ENCODE assay signal across 14 cellular contexts in genomic region chr13:95251641-95252040, GRCh38. TPM values are rescaled to one million over a fixed set of nuclear protein-coding genes. Genes with fewer than 3 reads are reported as not detected.
A peak's percentile ranks its signal among the peaks of the same experiment; 100 is the strongest.
DNase-seq lines count a peak whose midpoint lies in the region; ATAC-seq and TF ChIP-seq lines count a peak whose summit lies in the region.
"Had no signal": no experiment of that assay in that cellular context is flagged by ENCODE, and none has a peak within 500 bp of the region (broad histone marks: within the 10 kb centered on the region; RNA-seq: fewer than 3 reads in every experiment).

No MANE protein-coding gene starts in this region.

- WGBS in heart left ventricle, 4 donors: 87 to 97% (median 92%) methylated on average over 5 of the region's 5 CpGs

- peak; percentile 17 for DNase-seq in astrocyte of the hippocampus (ENCODE audit: low read depth, low spot score)
- DNase-seq in heart left ventricle: no peak
- no peak for DNase-seq in Right ventricle myocardium superior
- no peak for DNase-seq in NK-92 treated with Interleukin-12 subunit alpha and Interleukin-12 subunit beta, amount 100 ng/mL, for 24 hours (lab: John Stamatoyannopoulos, UW)
- no peak for DNase-seq in GM13976 (ENCODE audit: low spot score)
- DNase-seq: ACHN; activated naive CD4-positive, alpha-beta T cell treated with anti-CD3 and anti-CD28 coated beads for 36 hours; GM23248; NCI-H1417; NCI-H446 treated with DMSO at 0.1 percent for 48 hours had no signal

- peaks cover 0 to 5% (median 0%) of the 10 kb centered on the region in 9 donors for H3K36me3 ChIP-seq in heart left ventricle

- TF ChIP-seq CTCF in heart left ventricle (IDR thresholded peaks at IDR 0.05) (no peak), GM13976 (IDR thresholded peaks at IDR 0.05; ENCODE audit: borderline replicate concordance, control extremely low read depth, extremely low read depth, insufficient read depth, missing control alignments) (no peak)

- TF ChIP-seq POLR2A in heart left ventricle (IDR thresholded peaks at IDR 0.05): no peak

- intact Hi-C loops in heart left ventricle (cut with DNase I) (no loop called here), Right ventricle myocardium superior (cut with DNase I) (no loop called here)

- H3K9me3 ChIP-seq in heart left ventricle: no peaks in the 10 kb centered on the region

- in situ Hi-C loops in GM13976 (cut with MboI; ENCODE audit: low sequenced_read_pairs, unreplicated experiment): no loop called here

- H3K27ac ChIP-seq in heart left ventricle: no peak overlapping the region
- H3K27ac ChIP-seq: GM23248, skin epidermis had no signal

- H3K4me1 ChIP-seq in heart left ventricle: no peaks in the 10 kb centered on the region

- no peaks in the 10 kb centered on the region for H3K27me3 ChIP-seq in heart left ventricle

- H3K4me3 ChIP-seq in heart left ventricle: no peak overlapping the region
- H3K4me3 ChIP-seq: GM23248, skin epidermis had no signal

- peak; percentile 53 for ATAC-seq in GM18502 (IDR thresholded peaks at IDR 0.05; ENCODE audit: poor library complexity, unreplicated experiment)
- ATAC-seq in GM21390 (IDR thresholded peaks at IDR 0.05; ENCODE audit: unreplicated experiment): peak; percentile 42
- peak; percentile 38 for ATAC-seq in HG03095 (IDR thresholded peaks at IDR 0.05; ENCODE audit: unreplicated experiment)
- ATAC-seq in heart left ventricle: no peak
- no peak for ATAC-seq in Right ventricle myocardium superior (ENCODE audit: poor library complexity)

RNA-seq across cellular contexts. Expression of gene ABCC4, which starts 49.6 kb away (rescaled TPM):
- 1 to 10 TPM; 2.5 to 9.0 (median 5.5) TPM for total RNA-seq in heart left ventricle
- 1 to 10 TPM in 1 of 2 donors, under 1 TPM in 1; 0.69 to 2.3 TPM for polyA plus RNA-seq in heart left ventricle
- 2.5 TPM for total RNA-seq in Right ventricle myocardium superior

Comparison
In these comparisons a context has a peak if more than half of its experiments do, and no peak if none do; other contexts are left out.
1. ATAC-seq: peak in GM18502 (single experiment), GM21390 (single experiment) and HG03095 (single experiment); none in heart left ventricle (0 of 4) and Right ventricle myocardium superior (single experiment).